ENCODE assay signal across 10 cellular contexts in genomic region chrX:17591741-17592110, GRCh38.
DNase-seq lines count a peak whose midpoint lies in the region; ATAC-seq and TF ChIP-seq lines count a peak whose summit lies in the region.
"Had no signal": no experiment of that assay in that cellular context is flagged by ENCODE, and none has a peak within 500 bp of the region (broad histone marks: within the 10 kb centered on the region; RNA-seq: fewer than 3 reads in every experiment).

No MANE protein-coding gene starts in this region.

- peak overlapping the region; percentile 47 for H3K27ac ChIP-seq in KMS-11

- H3K27me3 Mint-ChIP-seq in chondrocyte (ENCODE audit: low read depth) (no peaks in the 10 kb centered on the region), progenitor cell of endocrine pancreas (no peaks in the 10 kb centered on the region), immature natural killer cell (ENCODE audit: low read depth in 3 of 3) (peaks cover 2 to 17% (median 4%) of the 10 kb centered on the region in 3 donors)

- TF ChIP-seq CTCF in KMS-11 (conservative IDR thresholded peaks at IDR 0.05; ENCODE audit: low read depth, low read length), result no peak
- TF ChIP-seq CTCF in chondrocyte (IDR thresholded peaks at IDR 0.05), result no peak
- no peak for TF ChIP-seq CTCF in progenitor cell of endocrine pancreas (IDR thresholded peaks at IDR 0.05; ENCODE audit: unreplicated experiment)

- no peaks in the 10 kb centered on the region for H3K36me3 Mint-ChIP-seq in chondrocyte (ENCODE audit: low read depth)
- H3K36me3 Mint-ChIP-seq in progenitor cell of endocrine pancreas (ENCODE audit: insufficient read depth), result peaks cover 5% of the 10 kb centered on the region
- no peaks in the 10 kb centered on the region for H3K36me3 Mint-ChIP-seq in immature natural killer cell

- H3K36me3 ChIP-seq in KMS-11 (ENCODE audit: insufficient read depth), result no peaks in the 10 kb centered on the region

- no peak overlapping the region for H3K4me3 ChIP-seq in KMS-11 (IDR thresholded peaks at IDR 0.05; ENCODE audit: insufficient read depth, low read depth, low read length)

- H3K27ac Mint-ChIP-seq in chondrocyte (ENCODE audit: unreplicated experiment) (peak overlapping the region; percentile 88), progenitor cell of endocrine pancreas (peak overlapping the region; percentile 30), immature natural killer cell (no peak overlapping the region)

- H3K4me3 Mint-ChIP-seq in chondrocyte (ENCODE audit: unreplicated experiment) (peak overlapping the region; percentile 56), progenitor cell of endocrine pancreas (ENCODE audit: low read depth) (no peak overlapping the region), immature natural killer cell (no peak overlapping the region)
- H3K4me3 Mint-ChIP-seq: central memory CD8-positive, alpha-beta T cell had no signal

- peak overlapping the region; percentile 63 for H3K4me2 ChIP-seq in KMS-11

- H3K4me1 Mint-ChIP-seq in chondrocyte (ENCODE audit: low read depth), result peaks cover 66% of the 10 kb centered on the region
- peaks cover 44% of the 10 kb centered on the region for H3K4me1 Mint-ChIP-seq in progenitor cell of endocrine pancreas (ENCODE audit: low read depth)
- H3K4me1 Mint-ChIP-seq in immature natural killer cell, result peaks cover 2 to 5% of the 10 kb centered on the region in 2 donors
- H3K4me1 Mint-ChIP-seq: central memory CD8-positive, alpha-beta T cell had no signal

- DNase-seq in ELR (ENCODE audit: low read depth) (peak; percentile 68), chondrocyte (ENCODE audit: low spot score) (no peak), progenitor cell of endocrine pancreas (ENCODE audit: low spot score, unreplicated experiment) (no peak), immature natural killer cell (no peak), SIG-M5 (lab: John Stamatoyannopoulos, UW) (no peak)
- DNase-seq: SW 1271 had no signal

- H4K20me1 ChIP-seq in KMS-11 (ENCODE audit: insufficient read depth), result no peaks in the 10 kb centered on the region

- H3K27me3 ChIP-seq in KMS-11 (ENCODE audit: insufficient read depth, low read depth), result no peaks in the 10 kb centered on the region

- H3K9me3 Mint-ChIP-seq in chondrocyte (ENCODE audit: low read depth) (peaks cover 5% of the 10 kb centered on the region), progenitor cell of endocrine pancreas (ENCODE audit: low read depth) (peaks cover 3% of the 10 kb centered on the region), immature natural killer cell (peaks cover 0 to 3% (median 0%) of the 10 kb centered on the region in 6 donors)
- H3K9me3 Mint-ChIP-seq: central memory CD8-positive, alpha-beta T cell had no signal

- H2AFZ ChIP-seq in KMS-11 (ENCODE audit: low read depth), result peak overlapping the region; percentile 91

- ATAC-seq in GM18519 (IDR thresholded peaks at IDR 0.05; ENCODE audit: low FRiP score, unreplicated experiment), result no peak
- ATAC-seq in GM21737 (IDR thresholded peaks at IDR 0.05; ENCODE audit: unreplicated experiment), result no peak

- peaks cover 41% of the 10 kb centered on the region for H3K4me1 ChIP-seq in KMS-11 (ENCODE audit: low read depth, poor library complexity, severe bottlenecking)

- peak overlapping the region; percentile 42; the same call in 1 of the 2 replicates for H3K9ac ChIP-seq in KMS-11

- no peaks in the 10 kb centered on the region for H3K79me2 ChIP-seq in KMS-11 (ENCODE audit: insufficient read depth, low read depth)

Comparison
In these comparisons a context has a peak if more than half of its experiments do, and no peak if none do; other contexts are left out.
1. H3K27ac Mint-ChIP-seq: peak in chondrocyte (single experiment) and progenitor cell of endocrine pancreas (single experiment); none in immature natural killer cell (0 of 6).